In genomic region chr13:41696163-41697003, GRCh38 we compare ENCODE assay signal across 8 cellular contexts.
DNase-seq lines count a peak whose midpoint lies in the region; ATAC-seq and FAIRE-seq lines count a peak whose summit lies in the region.

No MANE protein-coding gene starts in this region.

- peak overlapping the region; percentile 72 for H3K27ac ChIP-seq in mesendoderm (ENCODE audit: low read depth, low read length)

- no peak overlapping the region for H2AK5ac ChIP-seq in mesendoderm (ENCODE audit: low read length)

- in situ Hi-C loops in Caki2 (cut with HindIII; ENCODE audit: low pct_unique_long_range_greater_than_20kb, low sequenced_read_pairs), result no loop called here

- H3K9ac ChIP-seq in mesendoderm (ENCODE audit: low read length), result no peak overlapping the region

- H2BK120ac ChIP-seq in mesendoderm (ENCODE audit: low read depth, low read length), result no peak overlapping the region

- H3K36me3 ChIP-seq in mesendoderm (ENCODE audit: control insufficient read depth, insufficient read depth, low read length), result no peaks in the 10 kb centered on the region

- H3K27me3 ChIP-seq in mesendoderm (ENCODE audit: insufficient read depth, low read length, poor library complexity), result no peaks in the 10 kb centered on the region

- H3K23ac ChIP-seq in mesendoderm (ENCODE audit: low read length), result no peak overlapping the region

- no peak for ATAC-seq in HG02885 (IDR thresholded peaks at IDR 0.05; ENCODE audit: poor library complexity, unreplicated experiment)
- no peak for ATAC-seq in GM19463 (IDR thresholded peaks at IDR 0.05; ENCODE audit: unreplicated experiment)

- no peak overlapping the region for H4K8ac ChIP-seq in mesendoderm (ENCODE audit: low read depth, low read length)

- no peak overlapping the region for H2BK15ac ChIP-seq in mesendoderm (replicated peaks; ENCODE audit: low read depth)

- H3K4me2 ChIP-seq in mesendoderm (ENCODE audit: low read length), result no peak overlapping the region

- no peaks in the 10 kb centered on the region for H3K79me2 ChIP-seq in mesendoderm (ENCODE audit: control insufficient read depth, insufficient read depth, low read length)

- peaks cover 10% of the 10 kb centered on the region for H3K4me1 ChIP-seq in mesendoderm (ENCODE audit: control insufficient read depth, low read depth, low read length)

- peak; percentile 85 for DNase-seq in Caki2 (ENCODE audit: low read depth)
- peak; percentile 83 for DNase-seq in LoVo (ENCODE audit: low spot score)
- peak; percentile 97 for DNase-seq in mesendoderm
- no peak for DNase-seq in 8988T
- DNase-seq in globus pallidus (ENCODE audit: low spot score), result no peak

- H3K4ac ChIP-seq in mesendoderm (ENCODE audit: low read depth, low read length), result no peak overlapping the region

- H4K5ac ChIP-seq in mesendoderm (ENCODE audit: low read length), result no peak overlapping the region

- H3K56ac ChIP-seq in mesendoderm (ENCODE audit: low read length), result no peak overlapping the region

- no peak overlapping the region for H3K4me3 ChIP-seq in mesendoderm (ENCODE audit: low read length)

- H3K79me1 ChIP-seq in mesendoderm (ENCODE audit: low read length), result no peaks in the 10 kb centered on the region

- H3K18ac ChIP-seq in mesendoderm (ENCODE audit: low read length), result no peak overlapping the region

- H2BK5ac ChIP-seq in mesendoderm (ENCODE audit: low read length), result no peak overlapping the region

- peak; percentile 10 for FAIRE-seq in colon (lab: Jason Lieb, UNC)

Comparison
In these comparisons a context has a peak if more than half of its experiments do, and no peak if none do; other contexts are left out.
1. DNase-seq: peak in Caki2 (single experiment), LoVo (single experiment) and mesendoderm (single experiment); none in 8988T (single experiment) and globus pallidus (single experiment).